In the genomic region with DNA sequence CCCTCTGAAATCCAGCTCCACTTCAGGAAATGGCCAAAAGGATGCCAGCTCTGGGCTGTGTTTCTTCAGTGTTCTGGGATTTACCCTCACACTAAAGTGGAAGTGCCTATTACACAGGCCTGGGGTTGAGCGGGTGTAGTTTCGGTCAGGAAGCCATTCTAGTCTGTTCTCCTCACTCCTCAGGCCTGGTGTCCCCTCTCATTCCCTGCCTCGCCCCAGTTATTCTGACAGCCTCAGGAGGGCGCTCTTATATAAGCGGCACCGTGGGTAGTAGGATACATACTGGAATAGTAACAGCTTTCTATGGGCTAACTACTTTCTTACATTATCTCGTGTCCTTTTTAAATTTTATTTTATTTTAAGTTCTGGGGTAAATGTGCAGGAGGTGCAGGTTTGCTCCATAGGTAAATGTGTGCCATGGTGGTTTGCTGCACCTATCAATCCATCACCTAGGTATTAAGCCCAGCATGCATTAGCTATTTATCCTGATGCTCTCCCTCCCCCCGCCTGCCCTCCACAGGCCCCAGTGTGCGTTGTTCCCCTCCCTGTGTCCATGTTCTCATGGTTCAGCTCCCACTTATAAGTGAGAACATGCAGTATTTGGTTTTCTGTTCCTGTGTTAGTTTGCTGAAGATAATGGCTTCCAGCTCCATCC, we compare ENCODE assay signal across 10 cellular contexts. TPM values are rescaled to one million over a fixed set of nuclear protein-coding genes. Genes with fewer than 3 reads are reported as not detected.
DNase-seq lines count a peak whose midpoint lies in the region; ATAC-seq and TF ChIP-seq lines count a peak whose summit lies in the region.
"Had no signal": no experiment of that assay in that cellular context is flagged by ENCODE, and none has a peak within 500 bp of the region (broad histone marks: within the 10 kb centered on the region; RNA-seq: fewer than 3 reads in every experiment).

No MANE protein-coding gene starts in this region.

- no peak for DNase-seq in stimulated activated naive CD8-positive, alpha-beta T cell treated with anti-CD3 and anti-CD28 coated beads, Interleukin-15, amount 100 ng/mL, for 72 hours
- no peak for DNase-seq in stimulated activated naive CD8-positive, alpha-beta T cell treated with anti-CD3 and anti-CD28 coated beads, Interleukin-15, Interleukin-2, amounts not matched to agents 100 U/mL and 50 U/mL, for 24 hours
- DNase-seq in NOMO-1 treated with DMSO at 0.1 percent for 48 hours (lab: John Stamatoyannopoulos, UW; ENCODE audit: unreplicated experiment) (peak; percentile 44), fibroblast of mammary gland (ENCODE audit: low read depth) (peak; percentile 17), NCI-H526 treated with DMSO at 0.1 percent for 48 hours (lab: John Stamatoyannopoulos, UW) (no peak), ascending aorta (ENCODE audit: low spot score in 2 of 2) (no peak)
- DNase-seq in activated CD4-positive, alpha-beta T cell treated with anti-CD3 and anti-CD28 coated beads, Interleukin-2, amount 50 U/mL, for 1 hour: no peak
- DNase-seq: activated CD8-positive, alpha-beta memory T cell treated with anti-CD3 and anti-CD28 coated beads, Interleukin-2, amount 50 U/mL, for 4 hours; stimulated activated CD4-positive, alpha-beta T cell treated with anti-CD3 and anti-CD28 coated beads, Interleukin-4, amount 100 ng/mL, for 24 hours had no signal

- H3K27me3 ChIP-seq in ascending aorta: no peaks in the 10 kb centered on the region

- peaks cover 28% of the 10 kb centered on the region for H3K27me3 Mint-ChIP-seq in stimulated activated naive CD8-positive, alpha-beta T cell treated with anti-CD3 and anti-CD28 coated beads, Interleukin-15, amount 100 ng/mL, for 72 hours

- no peaks in the 10 kb centered on the region for H3K9me3 Mint-ChIP-seq in stimulated activated naive CD8-positive, alpha-beta T cell treated with anti-CD3 and anti-CD28 coated beads, Interleukin-15, amount 100 ng/mL, for 72 hours

- peaks cover 0 to 7% of the 10 kb centered on the region in 2 donors for H3K4me1 ChIP-seq in ascending aorta

- H3K27ac ChIP-seq in ascending aorta: no peak overlapping the region

- peak; percentile 41 for TF ChIP-seq CTCF in fibroblast of mammary gland (conservative IDR thresholded peaks at IDR 0.05; ENCODE audit: control insufficient read depth, insufficient read depth, low read depth, low read length)
- TF ChIP-seq CTCF in ascending aorta (IDR thresholded peaks at IDR 0.05): no peak

- intact Hi-C loops in ascending aorta (cut with DNase I): no loop called here

- no peak overlapping the region for H3K4me3 ChIP-seq in fibroblast of mammary gland (ENCODE audit: control insufficient read depth, low read depth, low read length)
- H3K4me3 ChIP-seq in ascending aorta: no peak overlapping the region

- H3K4me3 Mint-ChIP-seq in stimulated activated naive CD8-positive, alpha-beta T cell treated with anti-CD3 and anti-CD28 coated beads, Interleukin-15, amount 100 ng/mL, for 72 hours: no peak overlapping the region

- peak; percentile 33 for ATAC-seq in stimulated activated naive CD8-positive, alpha-beta T cell treated with anti-CD3 and anti-CD28 coated beads, Interleukin-15, amount 100 ng/mL, for 72 hours
- no peak for ATAC-seq in stimulated activated naive CD8-positive, alpha-beta T cell treated with anti-CD3 and anti-CD28 coated beads, Interleukin-15, Interleukin-2, amounts not matched to agents 100 U/mL and 50 U/mL, for 24 hours
- no peak for ATAC-seq in GM21423 (IDR thresholded peaks at IDR 0.05; ENCODE audit: unreplicated experiment)

- no peaks in the 10 kb centered on the region for H3K36me3 ChIP-seq in ascending aorta

- H3K9me3 ChIP-seq in ascending aorta: no peaks in the 10 kb centered on the region

- no peaks in the 10 kb centered on the region for H3K4me1 Mint-ChIP-seq in stimulated activated naive CD8-positive, alpha-beta T cell treated with anti-CD3 and anti-CD28 coated beads, Interleukin-15, amount 100 ng/mL, for 72 hours

- H3K27ac Mint-ChIP-seq in stimulated activated naive CD8-positive, alpha-beta T cell treated with anti-CD3 and anti-CD28 coated beads, Interleukin-15, amount 100 ng/mL, for 72 hours: peak overlapping the region in 1 of 2 donors; percentile 88

RNA-seq across cellular contexts. Expression of gene LGI1, which starts 12.2 kb away (rescaled TPM):
- not detected for total RNA-seq in ascending aorta

RNA-seq across cellular contexts. Expression of gene FRA10AC1, which starts 43.1 kb away (rescaled TPM):
- total RNA-seq in ascending aorta: 1.7 TPM

Comparison
In these comparisons a context has a peak if more than half of its experiments do, and no peak if none do; other contexts are left out.
1. DNase-seq: peak in NOMO-1 treated with DMSO at 0.1 percent for 48 hours (single experiment) and fibroblast of mammary gland (single experiment); none in stimulated activated naive CD8-positive, alpha-beta T cell treated with anti-CD3 and anti-CD28 coated beads, Interleukin-15, amount 100 ng/mL, for 72 hours (0 of 2), stimulated activated naive CD8-positive, alpha-beta T cell treated with anti-CD3 and anti-CD28 coated beads, Interleukin-15, Interleukin-2, amounts not matched to agents 100 U/mL and 50 U/mL, for 24 hours (single experiment), NCI-H526 treated with DMSO at 0.1 percent for 48 hours (single experiment), activated CD4-positive, alpha-beta T cell treated with anti-CD3 and anti-CD28 coated beads, Interleukin-2, amount 50 U/mL, for 1 hour (single experiment) and ascending aorta (0 of 2).